In the genomic region with DNA sequence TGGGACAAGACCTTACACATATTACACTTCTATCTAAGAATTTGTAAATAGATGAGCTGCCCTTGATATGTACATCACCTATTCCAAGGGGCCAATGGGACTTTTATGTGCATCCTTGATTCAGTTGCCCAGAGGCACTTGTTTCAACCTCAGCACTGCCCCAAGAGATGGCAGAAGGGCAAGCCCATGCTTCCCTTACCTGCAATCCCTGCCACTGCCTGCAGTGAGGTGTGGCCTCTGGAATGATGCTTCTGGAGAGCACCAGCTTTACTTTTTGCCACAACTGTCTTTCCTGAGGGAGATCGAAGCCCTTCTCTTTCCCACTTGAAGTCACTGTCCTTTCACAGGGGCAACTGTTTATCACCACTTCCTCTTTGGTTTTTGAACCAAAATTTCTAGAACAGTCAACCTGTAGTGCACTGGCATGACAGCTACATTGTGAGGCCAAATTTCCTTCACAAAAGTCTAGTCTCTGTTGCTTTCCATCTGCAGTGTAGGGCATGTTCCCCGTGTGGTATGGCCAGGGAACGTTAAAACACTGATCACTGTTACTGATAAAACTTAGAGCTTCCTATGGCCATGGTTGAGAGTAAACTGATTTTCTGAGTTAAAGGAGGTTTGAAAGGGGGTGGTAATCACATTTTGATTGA, we compare ENCODE assay signal across 2 cellular contexts. TPM values are rescaled to one million over a fixed set of nuclear protein-coding genes. Genes with fewer than 3 reads are reported as not detected.
"Had no signal": no experiment of that assay in that cellular context is flagged by ENCODE, and none has a peak within 500 bp of the region (broad histone marks: within the 10 kb centered on the region; RNA-seq: fewer than 3 reads in every experiment).

No MANE protein-coding gene starts in this region.

RNA-seq across cellular contexts. Expression of gene FAM72D, which starts 48.6 kb away (rescaled TPM):
- total RNA-seq: body of pancreas, cardiac septum had no signal
